ENCODE assay signal across 1 cellular context in the genomic region with DNA sequence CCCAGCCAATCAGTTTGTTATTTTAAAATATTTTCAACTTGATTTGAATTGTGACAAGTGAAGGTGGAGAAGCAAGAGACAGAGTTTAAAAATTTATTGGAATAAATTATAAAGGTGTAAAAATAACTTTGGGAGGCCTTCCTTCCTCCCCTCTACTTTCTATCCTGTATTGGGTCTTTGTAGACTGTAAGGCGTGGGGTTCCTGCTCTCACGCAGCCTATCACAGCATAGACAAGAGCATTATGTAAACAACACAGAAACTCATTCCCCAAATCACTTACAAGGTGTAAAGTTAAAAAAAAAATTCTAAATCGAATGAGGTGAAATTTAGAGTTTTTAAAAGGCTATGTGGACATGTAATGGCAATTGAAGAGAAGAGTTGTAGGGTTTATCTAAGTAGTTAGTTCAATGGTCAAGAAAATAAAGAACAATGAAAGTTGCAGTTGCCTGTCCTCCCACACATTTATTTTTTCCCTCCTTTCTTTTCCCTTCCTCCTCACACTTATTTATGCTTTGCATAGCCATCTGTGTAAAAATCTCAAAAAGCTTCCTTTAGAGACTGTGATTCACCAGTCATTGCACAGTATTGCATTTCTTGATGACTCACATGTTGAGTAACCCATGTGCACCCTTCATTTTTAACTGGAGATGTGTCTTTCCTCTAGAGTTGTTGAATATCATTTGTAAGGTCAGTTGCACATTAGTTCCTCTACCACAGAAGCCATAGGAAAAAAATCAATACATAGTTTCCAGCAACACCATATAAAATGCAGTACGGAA.
TF ChIP-seq lines count a peak whose summit lies in the region.

No MANE protein-coding gene starts in this region.

TF ChIP-seq in A549, 52 proteins besides CTCF, POLR2A, EP300 and RAD21 (continued from another document):
- TF ChIP-seq, protein P1, sequence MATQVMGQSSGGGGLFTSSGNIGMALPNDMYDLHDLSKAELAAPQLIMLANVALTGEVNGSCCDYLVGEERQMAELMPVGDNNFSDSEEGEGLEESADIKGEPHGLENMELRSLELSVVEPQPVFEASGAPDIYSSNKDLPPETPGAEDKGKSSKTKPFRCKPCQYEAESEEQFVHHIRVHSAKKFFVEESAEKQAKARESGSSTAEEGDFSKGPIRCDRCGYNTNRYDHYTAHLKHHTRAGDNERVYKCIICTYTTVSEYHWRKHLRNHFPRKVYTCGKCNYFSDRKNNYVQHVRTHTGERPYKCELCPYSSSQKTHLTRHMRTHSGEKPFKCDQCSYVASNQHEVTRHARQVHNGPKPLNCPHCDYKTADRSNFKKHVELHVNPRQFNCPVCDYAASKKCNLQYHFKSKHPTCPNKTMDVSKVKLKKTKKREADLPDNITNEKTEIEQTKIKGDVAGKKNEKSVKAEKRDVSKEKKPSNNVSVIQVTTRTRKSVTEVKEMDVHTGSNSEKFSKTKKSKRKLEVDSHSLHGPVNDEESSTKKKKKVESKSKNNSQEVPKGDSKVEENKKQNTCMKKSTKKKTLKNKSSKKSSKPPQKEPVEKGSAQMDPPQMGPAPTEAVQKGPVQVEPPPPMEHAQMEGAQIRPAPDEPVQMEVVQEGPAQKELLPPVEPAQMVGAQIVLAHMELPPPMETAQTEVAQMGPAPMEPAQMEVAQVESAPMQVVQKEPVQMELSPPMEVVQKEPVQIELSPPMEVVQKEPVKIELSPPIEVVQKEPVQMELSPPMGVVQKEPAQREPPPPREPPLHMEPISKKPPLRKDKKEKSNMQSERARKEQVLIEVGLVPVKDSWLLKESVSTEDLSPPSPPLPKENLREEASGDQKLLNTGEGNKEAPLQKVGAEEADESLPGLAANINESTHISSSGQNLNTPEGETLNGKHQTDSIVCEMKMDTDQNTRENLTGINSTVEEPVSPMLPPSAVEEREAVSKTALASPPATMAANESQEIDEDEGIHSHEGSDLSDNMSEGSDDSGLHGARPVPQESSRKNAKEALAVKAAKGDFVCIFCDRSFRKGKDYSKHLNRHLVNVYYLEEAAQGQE (IDR thresholded peaks at IDR 0.05), result no peak
- no peak for TF ChIP-seq TP53 (CRISPR knock-in tag; IDR thresholded peaks at IDR 0.05)
- no peak for TF ChIP-seq SMC3 (IDR thresholded peaks at IDR 0.05)
- TF ChIP-seq ZSCAN20 (CRISPR knock-in tag; IDR thresholded peaks at IDR 0.05), result no peak
- TF ChIP-seq FOXS1 (CRISPR knock-in tag; IDR thresholded peaks at IDR 0.05), result no peak
- no peak for TF ChIP-seq ZC3H11A (IDR thresholded peaks at IDR 0.05)
- TF ChIP-seq, protein P2, sequence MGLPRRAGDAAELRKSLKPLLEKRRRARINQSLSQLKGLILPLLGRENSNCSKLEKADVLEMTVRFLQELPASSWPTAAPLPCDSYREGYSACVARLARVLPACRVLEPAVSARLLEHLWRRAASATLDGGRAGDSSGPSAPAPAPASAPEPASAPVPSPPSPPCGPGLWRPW (IDR thresholded peaks at IDR 0.05), result peak; percentile 97
- TF ChIP-seq HOXA7 (CRISPR knock-in tag; IDR thresholded peaks at IDR 0.05), result no peak
- TF ChIP-seq MAFK (IDR thresholded peaks at IDR 0.05; ENCODE audit: partially characterized antibody), result no peak
- no peak for TF ChIP-seq EHMT2 (IDR thresholded peaks at IDR 0.05; ENCODE audit: low read depth)
- TF ChIP-seq HDAC2 (IDR thresholded peaks at IDR 0.05), result no peak
- no peak for TF ChIP-seq NPAS2 (CRISPR knock-in tag; IDR thresholded peaks at IDR 0.05; ENCODE audit: borderline replicate concordance)
- no peak for TF ChIP-seq RARB (CRISPR knock-in tag; IDR thresholded peaks at IDR 0.05)
- TF ChIP-seq CEBPB (IDR thresholded peaks at IDR 0.05), result peak; percentile 95 to 96
- TF ChIP-seq FOSL2 (IDR thresholded peaks at IDR 0.05), result peak; percentile 99
- TF ChIP-seq FOSL2 (CRISPR knock-in tag; IDR thresholded peaks at IDR 0.05), result peak; percentile 98
- no peak for TF ChIP-seq MAZ (IDR thresholded peaks at IDR 0.05; ENCODE audit: borderline replicate concordance, low read depth, low read length)
- TF ChIP-seq, protein P3, sequence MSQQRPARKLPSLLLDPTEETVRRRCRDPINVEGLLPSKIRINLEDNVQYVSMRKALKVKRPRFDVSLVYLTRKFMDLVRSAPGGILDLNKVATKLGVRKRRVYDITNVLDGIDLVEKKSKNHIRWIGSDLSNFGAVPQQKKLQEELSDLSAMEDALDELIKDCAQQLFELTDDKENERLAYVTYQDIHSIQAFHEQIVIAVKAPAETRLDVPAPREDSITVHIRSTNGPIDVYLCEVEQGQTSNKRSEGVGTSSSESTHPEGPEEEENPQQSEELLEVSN (IDR thresholded peaks at IDR 0.05; ENCODE audit: borderline replicate concordance, low read depth), result 0 out of 2 replicates have a peak, but pooled peaks have one; percentile 35
- no peak for TF ChIP-seq BHLHE40 (IDR thresholded peaks at IDR 0.05; ENCODE audit: low read depth, low read length)
- TF ChIP-seq, protein P4, sequence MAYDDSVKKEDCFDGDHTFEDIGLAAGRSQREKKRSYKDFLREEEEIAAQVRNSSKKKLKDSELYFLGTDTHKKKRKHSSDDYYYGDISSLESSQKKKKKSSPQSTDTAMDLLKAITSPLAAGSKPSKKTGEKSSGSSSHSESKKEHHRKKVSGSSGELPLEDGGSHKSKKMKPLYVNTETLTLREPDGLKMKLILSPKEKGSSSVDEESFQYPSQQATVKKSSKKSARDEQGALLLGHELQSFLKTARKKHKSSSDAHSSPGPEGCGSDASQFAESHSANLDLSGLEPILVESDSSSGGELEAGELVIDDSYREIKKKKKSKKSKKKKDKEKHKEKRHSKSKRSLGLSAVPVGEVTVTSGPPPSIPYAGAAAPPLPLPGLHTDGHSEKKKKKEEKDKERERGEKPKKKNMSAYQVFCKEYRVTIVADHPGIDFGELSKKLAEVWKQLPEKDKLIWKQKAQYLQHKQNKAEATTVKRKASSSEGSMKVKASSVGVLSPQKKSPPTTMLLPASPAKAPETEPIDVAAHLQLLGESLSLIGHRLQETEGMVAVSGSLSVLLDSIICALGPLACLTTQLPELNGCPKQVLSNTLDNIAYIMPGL (CRISPR knock-in tag; IDR thresholded peaks at IDR 0.05; ENCODE audit: borderline replicate concordance), result no peak
- no peak for TF ChIP-seq TFCP2L1 (CRISPR knock-in tag; IDR thresholded peaks at IDR 0.05)
